6 cellular contexts compared by ENCODE assay signal in the genomic region with DNA sequence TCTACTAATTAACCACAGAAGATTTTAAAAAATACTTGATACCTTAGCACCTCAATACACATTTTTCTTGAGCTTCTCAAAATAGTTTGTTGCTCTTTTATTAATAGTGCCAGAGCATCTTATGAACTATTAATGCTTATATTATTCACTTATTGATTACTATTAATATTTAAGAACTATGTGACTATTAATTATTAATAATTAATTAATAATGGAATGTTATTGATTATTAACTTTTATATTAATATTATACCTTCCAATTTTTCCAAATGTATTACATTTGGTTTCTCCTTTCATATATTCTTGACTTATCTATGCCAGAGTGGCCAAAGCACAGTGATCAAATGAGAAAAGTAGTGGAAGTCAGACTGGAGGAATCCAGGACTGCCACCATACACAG.
"Had no signal": no experiment of that assay in that cellular context is flagged by ENCODE, and none has a peak within 500 bp of the region (broad histone marks: within the 10 kb centered on the region; RNA-seq: fewer than 3 reads in every experiment).

No MANE protein-coding gene starts in this region.

- H3K36me3 ChIP-seq: HAP-1 had no signal

- H3K4me3 ChIP-seq: GM23248, HAP-1 had no signal

- FAIRE-seq: HTR-8/SVneo had no signal

- H3K9me3 ChIP-seq: HAP-1 had no signal

- DNase-seq: GM23248, GOT3, H7, IMR-90 had no signal

- H2AFZ ChIP-seq: GM23248 had no signal

- H3K27ac ChIP-seq: GM23248 had no signal

- H3K9ac ChIP-seq: GM23248 had no signal
